Comparison of ENCODE assay signal across 1 cellular context in genomic region chr7:149824748-149825566, GRCh38.
TF ChIP-seq lines count a peak whose summit lies in the region.

No MANE protein-coding gene starts in this region.

TF ChIP-seq in K562, 482 proteins besides CTCF, POLR2A, EP300 and RAD21 (continued from another document and continues in another):
- TF ChIP-seq CHD7 (IDR thresholded peaks at IDR 0.05; ENCODE audit: low read depth, low read length), result no peak
- TF ChIP-seq ZKSCAN3 (CRISPR knock-in tag; IDR thresholded peaks at IDR 0.05), result no peak
- no peak for TF ChIP-seq ETV5 (CRISPR knock-in tag; IDR thresholded peaks at IDR 0.05; ENCODE audit: low read depth)
- TF ChIP-seq RFX7 (CRISPR knock-in tag; IDR thresholded peaks at IDR 0.05), result no peak
- TF ChIP-seq PKNOX1 (IDR thresholded peaks at IDR 0.05), result peak; percentile 97
- TF ChIP-seq MNT (conservative IDR thresholded peaks at IDR 0.05), result no peak
- TF ChIP-seq KDM1A (IDR thresholded peaks at IDR 0.05), result no peak
- TF ChIP-seq PPARD (CRISPR knock-in tag; IDR thresholded peaks at IDR 0.05), result no peak
- no peak for TF ChIP-seq NR1H2 (CRISPR knock-in tag; IDR thresholded peaks at IDR 0.05)
- TF ChIP-seq ZNF197 (CRISPR knock-in tag; IDR thresholded peaks at IDR 0.05; ENCODE audit: low read depth), result no peak
- TF ChIP-seq RBM14 (IDR thresholded peaks at IDR 0.05; ENCODE audit: borderline replicate concordance, insufficient read depth, low read depth, low read length), result no peak
- TF ChIP-seq TAF1 (IDR thresholded peaks at IDR 0.05; ENCODE audit: control insufficient read depth, extremely low read depth, insufficient read depth, low read length, severe bottlenecking), result no peak
- TF ChIP-seq ARID3B (CRISPR knock-in tag; IDR thresholded peaks at IDR 0.05; ENCODE audit: borderline replicate concordance), result no peak
- peak; percentile 50 for TF ChIP-seq PBX2 (CRISPR knock-in tag; IDR thresholded peaks at IDR 0.05; ENCODE audit: low read depth)
- TF ChIP-seq PBX2 (tag; conservative IDR thresholded peaks at IDR 0.05; ENCODE audit: low read depth), result peak; percentile 77
- no peak for TF ChIP-seq KAT2B (IDR thresholded peaks at IDR 0.05; ENCODE audit: low read depth, low read length)
- peak; percentile 61; the same call in 1 of the 2 replicates for TF ChIP-seq ZNF740 (CRISPR knock-in tag; IDR thresholded peaks at IDR 0.05)
- TF ChIP-seq ZNF740 (tag; IDR thresholded peaks at IDR 0.05), result no peak
- TF ChIP-seq STAT5B (CRISPR knock-in tag; IDR thresholded peaks at IDR 0.05), result no peak
- TF ChIP-seq HES1 (IDR thresholded peaks at IDR 0.05; ENCODE audit: low read depth), result no peak
- TF ChIP-seq NR2C1 (IDR thresholded peaks at IDR 0.05), result no peak
- TF ChIP-seq NR2C1 (tag; IDR thresholded peaks at IDR 0.05), result no peak
- no peak for TF ChIP-seq ZNF407 (IDR thresholded peaks at IDR 0.05; ENCODE audit: low read depth)
